Comparison of ENCODE assay signal across 12 cellular contexts in the genomic region with DNA sequence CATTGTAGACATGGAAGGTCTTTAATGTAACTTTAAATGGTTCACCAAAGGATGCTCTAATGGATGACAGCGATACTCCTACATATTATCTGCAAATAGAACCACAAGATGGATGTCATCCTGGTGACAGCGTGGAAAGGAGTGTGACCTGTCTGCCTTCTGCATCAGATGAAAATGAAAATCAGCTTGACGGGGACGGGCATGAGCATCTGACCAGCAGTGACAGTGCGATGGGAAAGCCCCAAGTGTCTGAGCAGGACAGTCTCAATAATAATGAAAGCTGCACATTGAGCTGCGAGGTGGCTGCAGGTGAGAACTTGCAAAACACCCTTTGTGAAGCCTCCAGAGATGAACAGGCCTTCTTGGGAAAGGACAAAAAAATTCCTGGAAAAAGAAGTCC. TPM values are rescaled to one million over a fixed set of nuclear protein-coding genes. Genes with fewer than 3 reads are reported as not detected.
DNase-seq lines count a peak whose midpoint lies in the region; ATAC-seq lines count a peak whose summit lies in the region.
"Had no signal": no experiment of that assay in that cellular context is flagged by ENCODE, and none has a peak within 500 bp of the region (broad histone marks: within the 10 kb centered on the region; RNA-seq: fewer than 3 reads in every experiment).

No MANE protein-coding gene starts in this region.

- no peaks in the 10 kb centered on the region for H3K27me3 Mint-ChIP-seq in activated T-helper 2 cell treated with anti-CD3 and anti-CD28 coated beads, Interferon-gamma antibody, Interleukin-2, Interleukin-4, amounts not matched to agents 10 μg/mL and 5 μg/mL and 100 μg/mL, durations not matched to agents 14 hours and 24 hours and 36 hours (ENCODE audit: low read depth)
- H3K27me3 Mint-ChIP-seq: naive B cell had no signal

- no peak overlapping the region for H3K4me3 ChIP-seq in ACC112 (ENCODE audit: low read depth, low read length)
- H3K4me3 ChIP-seq in effector memory CD4-positive, alpha-beta T cell (ENCODE audit: insufficient read depth, low read depth, low read length, poor library complexity, severe bottlenecking): no peak overlapping the region
- H3K4me3 ChIP-seq: breast epithelium had no signal

- intact Hi-C loops in activated T-helper 2 cell treated with anti-CD3 and anti-CD28 coated beads, Interferon-gamma antibody, Interleukin-2, Interleukin-4, amounts not matched to agents 10 μg/mL and 5 μg/mL and 100 μg/mL, durations not matched to agents 14 hours and 24 hours and 36 hours (cut with micrococcal nuclease): no loop called here

- peaks cover 8% of the 10 kb centered on the region; the same call in 1 of the 2 replicates for H3K36me3 ChIP-seq in ACC112 (ENCODE audit: insufficient read depth, low read length)
- peaks cover 15% of the 10 kb centered on the region for H3K36me3 ChIP-seq in effector memory CD4-positive, alpha-beta T cell (ENCODE audit: control insufficient read depth, insufficient read depth, low read length)
- H3K36me3 ChIP-seq: breast epithelium had no signal

- peaks cover 33% of the 10 kb centered on the region for H3K79me2 ChIP-seq in ACC112 (ENCODE audit: control insufficient read depth, insufficient read depth, low read length, unreplicated experiment)

- H3K27ac ChIP-seq in ACC112 (ENCODE audit: low read depth, low read length) (0 out of 2 replicates have a peak overlapping the region, but pooled peaks have one; percentile 83), substantia nigra (ENCODE audit: low read depth, low read length, poor library complexity, severe bottlenecking) (no peak overlapping the region)
- H3K27ac ChIP-seq in effector memory CD4-positive, alpha-beta T cell (ENCODE audit: insufficient read depth, low read length, poor library complexity, severe bottlenecking): no peak overlapping the region
- H3K27ac ChIP-seq: breast epithelium, C4-2B had no signal

- H2AFZ ChIP-seq in ACC112 (ENCODE audit: low read length, unreplicated experiment): no peak overlapping the region

- H3K9me3 ChIP-seq in effector memory CD4-positive, alpha-beta T cell (ENCODE audit: control insufficient read depth, low read length): no peaks in the 10 kb centered on the region
- H3K9me3 ChIP-seq: breast epithelium had no signal

- H3K9me3 Mint-ChIP-seq in activated T-helper 2 cell treated with anti-CD3 and anti-CD28 coated beads, Interferon-gamma antibody, Interleukin-2, Interleukin-4, amounts not matched to agents 10 μg/mL and 5 μg/mL and 100 μg/mL, durations not matched to agents 14 hours and 24 hours and 36 hours: peaks cover 10% of the 10 kb centered on the region

- peaks cover 9% of the 10 kb centered on the region for H3K4me1 Mint-ChIP-seq in activated T-helper 2 cell treated with anti-CD3 and anti-CD28 coated beads, Interferon-gamma antibody, Interleukin-2, Interleukin-4, amounts not matched to agents 10 μg/mL and 5 μg/mL and 100 μg/mL, durations not matched to agents 14 hours and 24 hours and 36 hours (ENCODE audit: low read depth)

- peaks cover 41% of the 10 kb centered on the region for H3K36me3 Mint-ChIP-seq in activated T-helper 2 cell treated with anti-CD3 and anti-CD28 coated beads, Interferon-gamma antibody, Interleukin-2, Interleukin-4, amounts not matched to agents 10 μg/mL and 5 μg/mL and 100 μg/mL, durations not matched to agents 14 hours and 24 hours and 36 hours (ENCODE audit: low read depth)

- H3K27me3 ChIP-seq in ACC112 (ENCODE audit: insufficient read depth, low read length): no peaks in the 10 kb centered on the region
- H3K27me3 ChIP-seq in effector memory CD4-positive, alpha-beta T cell (replicated peaks; ENCODE audit: control insufficient read depth, insufficient read depth, low read length, poor library complexity, severe bottlenecking): no peaks in the 10 kb centered on the region
- H3K27me3 ChIP-seq: breast epithelium had no signal

- H3K4me1 ChIP-seq in ACC112 (ENCODE audit: control insufficient read depth, insufficient read depth, low read length, unreplicated experiment): peaks cover 43% of the 10 kb centered on the region
- peaks cover 5% of the 10 kb centered on the region for H3K4me1 ChIP-seq in effector memory CD4-positive, alpha-beta T cell (ENCODE audit: control insufficient read depth, insufficient read depth, low read length, poor library complexity, severe bottlenecking)
- H3K4me1 ChIP-seq: breast epithelium had no signal

- no peak overlapping the region for H3K4me3 Mint-ChIP-seq in activated T-helper 2 cell treated with anti-CD3 and anti-CD28 coated beads, Interferon-gamma antibody, Interleukin-2, Interleukin-4, amounts not matched to agents 10 μg/mL and 5 μg/mL and 100 μg/mL, durations not matched to agents 14 hours and 24 hours and 36 hours (ENCODE audit: low read depth)

- no peak overlapping the region for H3K27ac Mint-ChIP-seq in activated T-helper 2 cell treated with anti-CD3 and anti-CD28 coated beads, Interferon-gamma antibody, Interleukin-2, Interleukin-4, amounts not matched to agents 10 μg/mL and 5 μg/mL and 100 μg/mL, durations not matched to agents 14 hours and 24 hours and 36 hours

- ATAC-seq in GM18861 (IDR thresholded peaks at IDR 0.05; ENCODE audit: unreplicated experiment): peak; percentile 90
- ATAC-seq in GM21737 (IDR thresholded peaks at IDR 0.05; ENCODE audit: unreplicated experiment): peak; percentile 93
- ATAC-seq in HG03439 (IDR thresholded peaks at IDR 0.05; ENCODE audit: unreplicated experiment): peak; percentile 99

- no peak for DNase-seq in NCI-H2081 (lab: John Stamatoyannopoulos, UW)
- no peak for DNase-seq in substantia nigra (lab: John Stamatoyannopoulos, UW)
- DNase-seq in activated T-helper 2 cell treated with anti-CD3 and anti-CD28 coated beads, Interferon-gamma antibody, Interleukin-2, Interleukin-4, amounts not matched to agents 10 μg/mL and 5 μg/mL and 100 μg/mL, durations not matched to agents 14 hours and 24 hours and 36 hours (ENCODE audit: low spot score): no peak
- DNase-seq in effector memory CD4-positive, alpha-beta T cell: no peak
- DNase-seq: naive B cell, NCI-H510A treated with DMSO at 0.1 percent for 48 hours had no signal

RNA-seq across cellular contexts. Expression of a gene that starts 25.2 kb away (rescaled TPM):
- total RNA-seq in activated T-helper 2 cell treated with anti-CD3 and anti-CD28 coated beads, Interferon-gamma antibody, Interleukin-2, Interleukin-4, amounts not matched to agents 10 μg/mL and 5 μg/mL and 100 μg/mL, durations not matched to agents 14 hours and 24 hours and 36 hours: 18.8 and 21.6 TPM in 2 replicates

RNA-seq across cellular contexts. Expression of a gene that starts 25.4 kb away (rescaled TPM):
- 21.0 and 21.7 TPM in 2 replicates for total RNA-seq in activated T-helper 2 cell treated with anti-CD3 and anti-CD28 coated beads, Interferon-gamma antibody, Interleukin-2, Interleukin-4, amounts not matched to agents 10 μg/mL and 5 μg/mL and 100 μg/mL, durations not matched to agents 14 hours and 24 hours and 36 hours
